ENCODE assay signal across 16 cellular contexts in the genomic region with DNA sequence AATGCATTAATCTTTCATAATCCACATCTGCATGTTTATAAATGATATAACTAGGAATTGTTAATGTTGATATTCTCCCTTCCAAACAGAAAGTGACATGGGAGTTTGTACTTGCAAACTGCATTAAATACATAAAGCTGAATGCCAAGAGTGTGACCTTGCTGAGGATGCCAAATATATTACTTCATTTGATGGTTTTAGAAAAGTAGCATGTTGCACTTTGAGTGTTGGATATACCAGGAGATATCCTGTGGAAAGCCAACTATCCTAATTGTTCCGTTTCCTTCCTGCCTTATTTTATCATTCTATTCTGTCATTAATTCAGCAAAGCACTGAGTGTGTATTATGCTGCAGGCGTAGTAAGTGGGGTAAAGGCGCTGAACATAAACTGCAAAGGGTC.
"Had no signal": no experiment of that assay in that cellular context is flagged by ENCODE, and none has a peak within 500 bp of the region (broad histone marks: within the 10 kb centered on the region; RNA-seq: fewer than 3 reads in every experiment).

No MANE protein-coding gene starts in this region.

- H3K4me3 ChIP-seq: dorsolateral prefrontal cortex, neural progenitor cell, prostate gland, testis had no signal

- DNase-seq: activated CD4-positive, alpha-beta T cell treated with anti-CD3 and anti-CD28 coated beads, Interleukin-2, amount 50 U/mL, for 4 hours; activated naive CD4-positive, alpha-beta T cell treated with Interleukin-2 at 50 U/mL for 16 hours; activated naive CD8-positive, alpha-beta T cell treated with anti-CD3 and anti-CD28 coated beads, Interleukin-2, amount 10 ng/mL, durations not matched to agents 7 days and 5 days; amygdala; dorsolateral prefrontal cortex; erythroblast; foreskin melanocyte; right cardiac atrium; small intestine; stimulated activated CD4-positive, alpha-beta T cell treated with anti-CD3 and anti-CD28 coated beads, Interleukin-4, amount 100 ng/mL, for 1 hour; SW 1271; testis; WERI-Rb-1 had no signal

- H3K36me3 ChIP-seq: neural progenitor cell, prostate gland had no signal

- H3K9me3 ChIP-seq: prostate gland, testis had no signal

- H3K27me3 ChIP-seq: dorsolateral prefrontal cortex, neural progenitor cell, testis had no signal

- H3K9me3 Mint-ChIP-seq: activated naive CD8-positive, alpha-beta T cell treated with anti-CD3 and anti-CD28 coated beads, Interleukin-2, amount 10 ng/mL, durations not matched to agents 7 days and 5 days; neural progenitor cell; type B pancreatic cell had no signal

- H3K4me3 Mint-ChIP-seq: activated naive CD8-positive, alpha-beta T cell treated with anti-CD3 and anti-CD28 coated beads, Interleukin-2, amount 10 ng/mL, durations not matched to agents 7 days and 5 days; neural progenitor cell; type B pancreatic cell had no signal

- H3K27ac Mint-ChIP-seq: activated naive CD8-positive, alpha-beta T cell treated with anti-CD3 and anti-CD28 coated beads, Interleukin-2, amount 10 ng/mL, durations not matched to agents 7 days and 5 days; neural progenitor cell had no signal

- H3K27ac ChIP-seq: neural progenitor cell, prostate gland, testis, WERI-Rb-1 had no signal

- H3K27me3 Mint-ChIP-seq: activated naive CD8-positive, alpha-beta T cell treated with anti-CD3 and anti-CD28 coated beads, Interleukin-2, amount 10 ng/mL, durations not matched to agents 7 days and 5 days; type B pancreatic cell had no signal

- H3K4me1 ChIP-seq: prostate gland had no signal
